5 cellular contexts compared by ENCODE assay signal in genomic region chr1:211440388-211440787, GRCh38. TPM values are rescaled to one million over a fixed set of nuclear protein-coding genes. Genes with fewer than 3 reads are reported as not detected.
"Had no signal": no experiment of that assay in that cellular context is flagged by ENCODE, and none has a peak within 500 bp of the region (broad histone marks: within the 10 kb centered on the region; RNA-seq: fewer than 3 reads in every experiment).

No MANE protein-coding gene starts in this region.

RNA-seq across cellular contexts. Expression of gene RD3, which starts 51.6 kb away (rescaled TPM):
- total RNA-seq: suprapubic skin, temporal lobe, thyroid gland, transverse colon, urinary bladder had no signal
